Comparison of ENCODE assay signal across 18 cellular contexts in genomic region chr1:116397728-116398127, GRCh38. TPM values are rescaled to one million over a fixed set of nuclear protein-coding genes. Genes with fewer than 3 reads are reported as not detected.
DNase-seq lines count a peak whose midpoint lies in the region; ATAC-seq and TF ChIP-seq lines count a peak whose summit lies in the region.
"Had no signal": no experiment of that assay in that cellular context is flagged by ENCODE, and none has a peak within 500 bp of the region (broad histone marks: within the 10 kb centered on the region; RNA-seq: fewer than 3 reads in every experiment).

No MANE protein-coding gene starts in this region.

- TF ChIP-seq EP300 in upper lobe of left lung (IDR thresholded peaks at IDR 0.05) = no peak

- peak overlapping the region; percentile 35 for H3K27ac Mint-ChIP-seq in activated naive CD8-positive, alpha-beta T cell treated with anti-CD3 and anti-CD28 coated beads for 36 hours
- H3K27ac Mint-ChIP-seq in activated naive CD8-positive, alpha-beta T cell treated with anti-CD3 and anti-CD28 coated beads, Interleukin-2, amount 50 U/mL, for 24 hours = no peak overlapping the region

- ATAC-seq in activated naive CD8-positive, alpha-beta T cell treated with anti-CD3 and anti-CD28 coated beads, Interleukin-2, amount 50 U/mL, for 24 hours = no peak
- ATAC-seq in upper lobe of left lung (ENCODE audit: low FRiP score in 2 of 2) (no peak), GM18907 (IDR thresholded peaks at IDR 0.05; ENCODE audit: unreplicated experiment) (no peak)

- H3K36me3 Mint-ChIP-seq in activated naive CD8-positive, alpha-beta T cell treated with anti-CD3 and anti-CD28 coated beads for 36 hours = peaks cover 52% of the 10 kb centered on the region
- H3K36me3 Mint-ChIP-seq in activated naive CD8-positive, alpha-beta T cell treated with anti-CD3 and anti-CD28 coated beads, Interleukin-2, amount 50 U/mL, for 24 hours (ENCODE audit: low read depth) = peaks cover 89% of the 10 kb centered on the region

- H3K27ac ChIP-seq in dorsolateral prefrontal cortex (peak overlapping the region in 43 of 59 donors; percentile 1 to 71 (median 42)), right atrium auricular region (peak overlapping the region; percentile 33 to 54), upper lobe of left lung (peak overlapping the region in 3 of 4 donors; percentile 19 to 74 (median 53))

- H3K4me3 Mint-ChIP-seq in activated naive CD8-positive, alpha-beta T cell treated with anti-CD3 and anti-CD28 coated beads for 36 hours = no peak overlapping the region
- no peak overlapping the region for H3K4me3 Mint-ChIP-seq in activated naive CD8-positive, alpha-beta T cell treated with anti-CD3 and anti-CD28 coated beads, Interleukin-2, amount 50 U/mL, for 24 hours

- no peaks in the 10 kb centered on the region for H3K9me3 Mint-ChIP-seq in activated naive CD8-positive, alpha-beta T cell treated with anti-CD3 and anti-CD28 coated beads for 36 hours
- no peaks in the 10 kb centered on the region for H3K9me3 Mint-ChIP-seq in activated naive CD8-positive, alpha-beta T cell treated with anti-CD3 and anti-CD28 coated beads, Interleukin-2, amount 50 U/mL, for 24 hours

- peaks cover 0 to 6% of the 10 kb centered on the region in 2 donors for H3K4me1 ChIP-seq in right atrium auricular region
- peaks cover 0 to 19% (median 12%) of the 10 kb centered on the region in 4 donors for H3K4me1 ChIP-seq in upper lobe of left lung
- H3K4me1 ChIP-seq: HAP-1 had no signal

- no peaks in the 10 kb centered on the region for H3K27me3 Mint-ChIP-seq in activated naive CD8-positive, alpha-beta T cell treated with anti-CD3 and anti-CD28 coated beads for 36 hours
- no peaks in the 10 kb centered on the region for H3K27me3 Mint-ChIP-seq in activated naive CD8-positive, alpha-beta T cell treated with anti-CD3 and anti-CD28 coated beads, Interleukin-2, amount 50 U/mL, for 24 hours

- no peak for TF ChIP-seq POLR2A in upper lobe of left lung (IDR thresholded peaks at IDR 0.05)

- no peak for TF ChIP-seq CTCF in dorsolateral prefrontal cortex (IDR thresholded peaks at IDR 0.05 in 54 of 56, conservative IDR thresholded peaks at IDR 0.05 in 2 of 56; ENCODE audit: low read depth in 1 of 56, partially characterized antibody in 56 of 56)
- TF ChIP-seq CTCF in right atrium auricular region (IDR thresholded peaks at IDR 0.05) = no peak
- no peak for TF ChIP-seq CTCF in upper lobe of left lung (IDR thresholded peaks at IDR 0.05)

- no peaks in the 10 kb centered on the region for H3K27me3 ChIP-seq in dorsolateral prefrontal cortex
- H3K27me3 ChIP-seq in right atrium auricular region = no peaks in the 10 kb centered on the region
- H3K27me3 ChIP-seq in upper lobe of left lung = no peaks in the 10 kb centered on the region
- H3K27me3 ChIP-seq: Peyer's patch had no signal

- H3K4me3 ChIP-seq in dorsolateral prefrontal cortex (no peak overlapping the region), right atrium auricular region (no peak overlapping the region), upper lobe of left lung (no peak overlapping the region)
- H3K4me3 ChIP-seq: HAP-1, Peyer's patch had no signal

- DNase-seq in activated naive CD8-positive, alpha-beta T cell treated with anti-CD3 and anti-CD28 coated beads for 36 hours = no peak
- no peak for DNase-seq in activated naive CD8-positive, alpha-beta T cell treated with anti-CD3 and anti-CD28 coated beads, Interleukin-2, amount 50 U/mL, for 24 hours
- DNase-seq in dorsolateral prefrontal cortex (no peak), right atrium auricular region (ENCODE audit: low spot score) (no peak), upper lobe of left lung (no peak), SKM-1 (lab: John Stamatoyannopoulos, UW; ENCODE audit: unreplicated experiment) (no peak), middle frontal gyrus (ENCODE audit: extremely low spot score, low spot score) (no peak)
- DNase-seq: DND-41, GDM1, Karpas-422, MM.1S, NCI-H187 treated with DMSO at 0.1 percent for 48 hours, NCI-H2171, NCI-H510A, Peyer's patch, SIG-M5 had no signal

- intact Hi-C loops in dorsolateral prefrontal cortex (cut with DNase I) = no loop called here

- no peaks in the 10 kb centered on the region for H3K9me3 ChIP-seq in right atrium auricular region
- H3K9me3 ChIP-seq in upper lobe of left lung = no peaks in the 10 kb centered on the region
- H3K9me3 ChIP-seq: HAP-1, Peyer's patch had no signal

- WGBS in upper lobe of left lung, 2 donors = 82 to 86% methylated on average over 5 of the region's 5 CpGs

- H3K36me3 ChIP-seq in right atrium auricular region (peaks cover 100% of the 10 kb centered on the region), upper lobe of left lung (peaks cover 78 to 100% (median 99%) of the 10 kb centered on the region in 4 donors)

- peaks cover 17% of the 10 kb centered on the region for H3K4me1 Mint-ChIP-seq in activated naive CD8-positive, alpha-beta T cell treated with anti-CD3 and anti-CD28 coated beads for 36 hours
- peaks cover 1% of the 10 kb centered on the region for H3K4me1 Mint-ChIP-seq in activated naive CD8-positive, alpha-beta T cell treated with anti-CD3 and anti-CD28 coated beads, Interleukin-2, amount 50 U/mL, for 24 hours

RNA-seq across cellular contexts. Expression of gene ATP1A1, which starts 24.7 kb away (rescaled TPM):
- total RNA-seq in activated naive CD8-positive, alpha-beta T cell treated with anti-CD3 and anti-CD28 coated beads for 36 hours = 100 to 1,000 TPM; 234 to 243 TPM
- total RNA-seq in dorsolateral prefrontal cortex (100 to 1,000 TPM; 225 to 944 (median 658) TPM), right atrium auricular region (100 to 1,000 TPM; 148 to 256 TPM), upper lobe of left lung (100 to 1,000 TPM; 383 to 829 (median 696) TPM)
